Comparison of ENCODE assay signal across 1 cellular context in the genomic region with DNA sequence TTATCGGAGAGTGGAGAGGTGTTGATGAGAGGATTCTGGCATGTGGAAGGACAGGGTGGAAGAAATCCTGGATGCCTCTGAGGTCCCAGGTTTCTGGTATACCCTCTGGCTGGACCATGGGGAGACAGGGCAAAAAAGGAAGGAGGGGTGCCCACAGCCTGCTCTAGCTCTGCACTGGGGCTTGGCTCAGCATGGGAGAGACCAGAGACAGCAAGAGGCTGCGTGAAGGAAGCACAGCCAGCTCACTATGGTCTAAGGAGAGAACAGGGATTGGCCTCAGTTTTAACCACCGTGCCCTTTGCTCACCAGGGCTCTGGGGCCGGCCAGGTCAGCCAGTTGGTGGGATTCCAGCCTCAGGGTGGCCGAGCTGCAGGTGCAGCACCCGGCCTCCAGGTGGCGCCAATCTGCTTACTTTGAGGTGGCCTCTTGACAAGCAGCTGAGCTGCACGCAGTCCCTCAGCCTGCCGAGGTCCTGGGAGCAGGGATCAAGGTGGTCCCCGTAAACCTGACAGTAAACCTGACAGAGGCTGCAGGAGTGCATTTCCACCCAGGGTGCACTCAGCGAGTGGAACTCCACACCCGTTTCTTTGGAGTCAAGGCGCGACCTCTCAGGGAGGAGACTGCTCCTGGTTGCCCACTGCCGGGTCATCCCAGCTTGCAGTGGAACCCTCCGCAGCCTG.
TF ChIP-seq lines count a peak whose summit lies in the region.

No MANE protein-coding gene starts in this region.

TF ChIP-seq in HepG2, 621 proteins besides CTCF, POLR2A, EP300 and RAD21 (continued from another document and continues in another):
- no peak; the same call in 1 of the 2 replicates for TF ChIP-seq SMC3 (IDR thresholded peaks at IDR 0.05; ENCODE audit: low read length)
- TF ChIP-seq, protein P1, sequence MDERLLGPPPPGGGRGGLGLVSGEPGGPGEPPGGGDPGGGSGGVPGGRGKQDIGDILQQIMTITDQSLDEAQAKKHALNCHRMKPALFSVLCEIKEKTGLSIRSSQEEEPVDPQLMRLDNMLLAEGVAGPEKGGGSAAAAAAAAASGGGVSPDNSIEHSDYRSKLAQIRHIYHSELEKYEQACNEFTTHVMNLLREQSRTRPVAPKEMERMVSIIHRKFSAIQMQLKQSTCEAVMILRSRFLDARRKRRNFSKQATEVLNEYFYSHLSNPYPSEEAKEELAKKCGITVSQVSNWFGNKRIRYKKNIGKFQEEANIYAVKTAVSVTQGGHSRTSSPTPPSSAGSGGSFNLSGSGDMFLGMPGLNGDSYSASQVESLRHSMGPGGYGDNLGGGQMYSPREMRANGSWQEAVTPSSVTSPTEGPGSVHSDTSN (CRISPR knock-in tag; IDR thresholded peaks at IDR 0.05), result no peak
- peak; percentile 58; the same call in 1 of the 2 replicates for TF ChIP-seq ZBTB38 (CRISPR knock-in tag; IDR thresholded peaks at IDR 0.05)
- TF ChIP-seq, protein P2, sequence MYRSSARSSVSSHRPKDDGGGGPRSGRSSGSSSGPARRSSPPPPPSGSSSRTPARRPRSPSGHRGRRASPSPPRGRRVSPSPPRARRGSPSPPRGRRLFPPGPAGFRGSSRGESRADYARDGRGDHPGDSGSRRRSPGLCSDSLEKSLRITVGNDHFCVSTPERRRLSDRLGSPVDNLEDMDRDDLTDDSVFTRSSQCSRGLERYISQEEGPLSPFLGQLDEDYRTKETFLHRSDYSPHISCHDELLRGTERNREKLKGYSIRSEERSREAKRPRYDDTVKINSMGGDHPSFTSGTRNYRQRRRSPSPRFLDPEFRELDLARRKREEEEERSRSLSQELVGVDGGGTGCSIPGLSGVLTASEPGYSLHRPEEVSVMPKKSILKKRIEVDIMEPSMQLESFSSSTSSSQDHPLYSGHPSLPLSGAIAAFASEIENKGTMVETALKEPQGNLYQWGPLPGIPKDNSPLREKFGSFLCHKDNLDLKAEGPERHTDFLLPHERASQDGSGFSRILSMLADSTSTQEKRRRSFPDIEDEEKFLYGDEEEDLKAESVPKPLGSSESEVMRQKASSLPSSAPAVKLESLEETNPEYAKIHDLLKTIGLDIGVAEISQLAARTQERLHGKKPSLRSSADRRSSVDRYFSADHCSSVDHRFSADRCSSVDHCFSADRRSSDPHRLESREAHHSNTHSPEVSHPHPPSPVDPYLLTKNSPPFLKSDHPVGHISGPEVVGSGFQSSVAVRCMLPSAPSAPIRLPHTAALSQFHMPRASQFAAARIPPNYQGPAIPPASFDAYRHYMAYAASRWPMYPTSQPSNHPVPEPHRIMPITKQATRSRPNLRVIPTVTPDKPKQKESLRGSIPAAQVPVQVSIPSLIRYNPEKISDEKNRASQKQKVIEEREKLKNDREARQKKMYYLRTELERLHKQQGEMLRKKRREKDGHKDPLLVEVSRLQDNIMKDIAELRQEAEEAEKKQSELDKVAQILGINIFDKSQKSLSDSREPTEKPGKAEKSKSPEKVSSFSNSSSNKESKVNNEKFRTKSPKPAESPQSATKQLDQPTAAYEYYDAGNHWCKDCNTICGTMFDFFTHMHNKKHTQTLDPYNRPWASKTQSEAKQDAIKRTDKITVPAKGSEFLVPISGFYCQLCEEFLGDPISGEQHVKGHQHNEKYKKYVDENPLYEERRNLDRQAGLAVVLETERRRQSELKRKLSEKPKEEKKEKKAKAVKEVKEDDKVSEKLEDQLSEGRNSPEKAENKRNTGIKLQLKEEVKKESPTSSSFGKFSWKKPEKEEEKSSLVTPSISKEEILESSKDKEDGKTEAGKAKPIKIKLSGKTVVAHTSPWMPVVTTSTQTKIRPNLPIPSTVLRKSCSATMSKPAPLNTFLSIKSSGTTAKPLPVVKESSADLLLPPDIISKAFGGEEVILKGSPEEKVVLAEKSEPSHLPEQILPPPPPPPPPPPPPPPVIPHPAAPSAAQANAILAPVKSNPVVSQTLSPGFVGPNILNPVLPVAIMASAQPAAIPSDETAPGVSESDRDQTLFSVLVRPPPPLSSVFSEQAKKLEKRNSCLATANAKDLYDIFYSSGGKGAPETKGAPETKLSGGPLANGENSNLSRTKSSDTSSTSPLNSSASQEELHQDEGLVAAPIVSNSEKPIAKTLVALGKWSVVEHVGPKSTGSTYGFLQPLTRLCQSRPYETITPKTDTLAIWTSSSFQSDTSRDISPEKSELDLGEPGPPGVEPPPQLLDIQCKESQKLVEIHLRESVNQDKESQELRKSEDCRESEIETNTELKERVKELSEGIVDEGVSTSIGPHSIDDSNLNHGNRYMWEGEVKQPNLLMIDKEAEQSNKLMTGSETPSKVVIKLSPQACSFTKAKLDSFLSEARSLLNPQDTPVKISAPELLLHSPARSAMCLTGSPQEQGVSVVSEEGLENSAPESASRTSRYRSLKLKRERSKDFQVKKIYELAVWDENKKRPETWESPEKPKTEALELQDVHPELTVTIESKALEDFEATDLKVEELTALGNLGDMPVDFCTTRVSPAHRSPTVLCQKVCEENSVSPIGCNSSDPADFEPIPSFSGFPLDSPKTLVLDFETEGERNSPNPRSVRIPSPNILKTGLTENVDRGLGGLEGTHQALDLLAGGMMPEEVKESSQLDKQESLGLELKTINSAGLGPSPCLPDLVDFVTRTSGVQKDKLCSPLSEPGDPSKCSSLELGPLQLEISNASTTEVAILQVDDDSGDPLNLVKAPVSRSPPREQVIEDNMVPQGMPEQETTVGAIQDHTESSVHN (CRISPR knock-in tag; IDR thresholded peaks at IDR 0.05), result no peak
- TF ChIP-seq, protein P3, sequence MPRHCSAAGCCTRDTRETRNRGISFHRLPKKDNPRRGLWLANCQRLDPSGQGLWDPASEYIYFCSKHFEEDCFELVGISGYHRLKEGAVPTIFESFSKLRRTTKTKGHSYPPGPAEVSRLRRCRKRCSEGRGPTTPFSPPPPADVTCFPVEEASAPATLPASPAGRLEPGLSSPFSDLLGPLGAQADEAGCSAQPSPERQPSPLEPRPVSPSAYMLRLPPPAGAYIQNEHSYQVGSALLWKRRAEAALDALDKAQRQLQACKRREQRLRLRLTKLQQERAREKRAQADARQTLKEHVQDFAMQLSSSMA (CRISPR knock-in tag; IDR thresholded peaks at IDR 0.05), result no peak
- TF ChIP-seq, protein P4, sequence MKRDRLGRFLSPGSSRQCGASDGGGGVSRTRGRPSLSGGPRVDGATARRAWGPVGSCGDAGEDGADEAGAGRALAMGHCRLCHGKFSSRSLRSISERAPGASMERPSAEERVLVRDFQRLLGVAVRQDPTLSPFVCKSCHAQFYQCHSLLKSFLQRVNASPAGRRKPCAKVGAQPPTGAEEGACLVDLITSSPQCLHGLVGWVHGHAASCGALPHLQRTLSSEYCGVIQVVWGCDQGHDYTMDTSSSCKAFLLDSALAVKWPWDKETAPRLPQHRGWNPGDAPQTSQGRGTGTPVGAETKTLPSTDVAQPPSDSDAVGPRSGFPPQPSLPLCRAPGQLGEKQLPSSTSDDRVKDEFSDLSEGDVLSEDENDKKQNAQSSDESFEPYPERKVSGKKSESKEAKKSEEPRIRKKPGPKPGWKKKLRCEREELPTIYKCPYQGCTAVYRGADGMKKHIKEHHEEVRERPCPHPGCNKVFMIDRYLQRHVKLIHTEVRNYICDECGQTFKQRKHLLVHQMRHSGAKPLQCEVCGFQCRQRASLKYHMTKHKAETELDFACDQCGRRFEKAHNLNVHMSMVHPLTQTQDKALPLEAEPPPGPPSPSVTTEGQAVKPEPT (CRISPR knock-in tag; IDR thresholded peaks at IDR 0.05; ENCODE audit: low read depth), result peak; percentile 85; the same call in 1 of the 2 replicates
- TF ChIP-seq, protein P5, sequence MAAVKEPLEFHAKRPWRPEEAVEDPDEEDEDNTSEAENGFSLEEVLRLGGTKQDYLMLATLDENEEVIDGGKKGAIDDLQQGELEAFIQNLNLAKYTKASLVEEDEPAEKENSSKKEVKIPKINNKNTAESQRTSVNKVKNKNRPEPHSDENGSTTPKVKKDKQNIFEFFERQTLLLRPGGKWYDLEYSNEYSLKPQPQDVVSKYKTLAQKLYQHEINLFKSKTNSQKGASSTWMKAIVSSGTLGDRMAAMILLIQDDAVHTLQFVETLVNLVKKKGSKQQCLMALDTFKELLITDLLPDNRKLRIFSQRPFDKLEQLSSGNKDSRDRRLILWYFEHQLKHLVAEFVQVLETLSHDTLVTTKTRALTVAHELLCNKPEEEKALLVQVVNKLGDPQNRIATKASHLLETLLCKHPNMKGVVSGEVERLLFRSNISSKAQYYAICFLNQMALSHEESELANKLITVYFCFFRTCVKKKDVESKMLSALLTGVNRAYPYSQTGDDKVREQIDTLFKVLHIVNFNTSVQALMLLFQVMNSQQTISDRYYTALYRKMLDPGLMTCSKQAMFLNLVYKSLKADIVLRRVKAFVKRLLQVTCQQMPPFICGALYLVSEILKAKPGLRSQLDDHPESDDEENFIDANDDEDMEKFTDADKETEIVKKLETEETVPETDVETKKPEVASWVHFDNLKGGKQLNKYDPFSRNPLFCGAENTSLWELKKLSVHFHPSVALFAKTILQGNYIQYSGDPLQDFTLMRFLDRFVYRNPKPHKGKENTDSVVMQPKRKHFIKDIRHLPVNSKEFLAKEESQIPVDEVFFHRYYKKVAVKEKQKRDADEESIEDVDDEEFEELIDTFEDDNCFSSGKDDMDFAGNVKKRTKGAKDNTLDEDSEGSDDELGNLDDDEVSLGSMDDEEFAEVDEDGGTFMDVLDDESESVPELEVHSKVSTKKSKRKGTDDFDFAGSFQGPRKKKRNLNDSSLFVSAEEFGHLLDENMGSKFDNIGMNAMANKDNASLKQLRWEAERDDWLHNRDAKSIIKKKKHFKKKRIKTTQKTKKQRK (IDR thresholded peaks at IDR 0.05; ENCODE audit: low read length), result no peak
- TF ChIP-seq, protein P6, sequence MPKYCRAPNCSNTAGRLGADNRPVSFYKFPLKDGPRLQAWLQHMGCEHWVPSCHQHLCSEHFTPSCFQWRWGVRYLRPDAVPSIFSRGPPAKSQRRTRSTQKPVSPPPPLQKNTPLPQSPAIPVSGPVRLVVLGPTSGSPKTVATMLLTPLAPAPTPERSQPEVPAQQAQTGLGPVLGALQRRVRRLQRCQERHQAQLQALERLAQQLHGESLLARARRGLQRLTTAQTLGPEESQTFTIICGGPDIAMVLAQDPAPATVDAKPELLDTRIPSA (CRISPR knock-in tag; IDR thresholded peaks at IDR 0.05; ENCODE audit: borderline replicate concordance), result no peak
- TF ChIP-seq, protein P7, sequence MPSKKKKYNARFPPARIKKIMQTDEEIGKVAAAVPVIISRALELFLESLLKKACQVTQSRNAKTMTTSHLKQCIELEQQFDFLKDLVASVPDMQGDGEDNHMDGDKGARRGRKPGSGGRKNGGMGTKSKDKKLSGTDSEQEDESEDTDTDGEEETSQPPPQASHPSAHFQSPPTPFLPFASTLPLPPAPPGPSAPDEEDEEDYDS (CRISPR knock-in tag; IDR thresholded peaks at IDR 0.05), result 0 out of 2 replicates have a peak, but pooled peaks have one; percentile 39
- TF ChIP-seq, protein P8, sequence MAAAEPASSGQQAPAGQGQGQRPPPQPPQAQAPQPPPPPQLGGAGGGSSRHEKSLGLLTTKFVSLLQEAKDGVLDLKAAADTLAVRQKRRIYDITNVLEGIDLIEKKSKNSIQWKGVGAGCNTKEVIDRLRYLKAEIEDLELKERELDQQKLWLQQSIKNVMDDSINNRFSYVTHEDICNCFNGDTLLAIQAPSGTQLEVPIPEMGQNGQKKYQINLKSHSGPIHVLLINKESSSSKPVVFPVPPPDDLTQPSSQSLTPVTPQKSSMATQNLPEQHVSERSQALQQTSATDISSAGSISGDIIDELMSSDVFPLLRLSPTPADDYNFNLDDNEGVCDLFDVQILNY (CRISPR knock-in tag; conservative IDR thresholded peaks at IDR 0.05), result no peak
- no peak for TF ChIP-seq CAMTA2 (CRISPR knock-in tag; IDR thresholded peaks at IDR 0.05; ENCODE audit: borderline replicate concordance)
- TF ChIP-seq CBX2 (IDR thresholded peaks at IDR 0.05; ENCODE audit: low read depth, low read length), result no peak
- TF ChIP-seq CBX2 (CRISPR knock-in tag; IDR thresholded peaks at IDR 0.05; ENCODE audit: low read depth), result no peak
- 0 out of 2 replicates have a peak, but pooled peaks have one; percentile 35 for TF ChIP-seq RXRA (CRISPR knock-in tag; IDR thresholded peaks at IDR 0.05)
- peak; percentile 69; the same call in 1 of the 2 replicates for TF ChIP-seq REPIN1 (CRISPR knock-in tag; IDR thresholded peaks at IDR 0.05; ENCODE audit: borderline replicate concordance, low read depth)
- no peak for TF ChIP-seq RBFOX2 (IDR thresholded peaks at IDR 0.05; ENCODE audit: low read depth, low read length)
- TF ChIP-seq, protein P9, sequence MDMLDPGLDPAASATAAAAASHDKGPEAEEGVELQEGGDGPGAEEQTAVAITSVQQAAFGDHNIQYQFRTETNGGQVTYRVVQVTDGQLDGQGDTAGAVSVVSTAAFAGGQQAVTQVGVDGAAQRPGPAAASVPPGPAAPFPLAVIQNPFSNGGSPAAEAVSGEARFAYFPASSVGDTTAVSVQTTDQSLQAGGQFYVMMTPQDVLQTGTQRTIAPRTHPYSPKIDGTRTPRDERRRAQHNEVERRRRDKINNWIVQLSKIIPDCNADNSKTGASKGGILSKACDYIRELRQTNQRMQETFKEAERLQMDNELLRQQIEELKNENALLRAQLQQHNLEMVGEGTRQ (IDR thresholded peaks at IDR 0.05; ENCODE audit: low read depth, low read length), result no peak
- TF ChIP-seq, protein P9 (CRISPR knock-in tag; IDR thresholded peaks at IDR 0.05; ENCODE audit: borderline replicate concordance), result no peak
- no peak for TF ChIP-seq DNMT1 (CRISPR knock-in tag; IDR thresholded peaks at IDR 0.05)
- no peak for TF ChIP-seq NR2F6 (IDR thresholded peaks at IDR 0.05)
- TF ChIP-seq NR2F6 (CRISPR knock-in tag; IDR thresholded peaks at IDR 0.05), result peak; percentile 62; the same call in 1 of the 2 replicates
- TF ChIP-seq ZNF10 (CRISPR knock-in tag; IDR thresholded peaks at IDR 0.05; ENCODE audit: borderline replicate concordance, low read depth), result no peak
- 0 out of 2 replicates have a peak, but pooled peaks have one; percentile 21 for TF ChIP-seq ZFX (CRISPR knock-in tag; IDR thresholded peaks at IDR 0.05; ENCODE audit: low read depth)
- TF ChIP-seq ZKSCAN8 (CRISPR knock-in tag; IDR thresholded peaks at IDR 0.05; ENCODE audit: borderline replicate concordance), result peak; percentile 52; the same call in 1 of the 2 replicates
- TF ChIP-seq IKZF4 (CRISPR knock-in tag; IDR thresholded peaks at IDR 0.05; ENCODE audit: borderline replicate concordance, low read depth, not compliant biosample characterization), result no peak
- peak; percentile 67; the same call in 1 of the 2 replicates for TF ChIP-seq ZNF451 (CRISPR knock-in tag; IDR thresholded peaks at IDR 0.05)
